Comparison of ENCODE assay signal across 1 cellular context in the genomic region with DNA sequence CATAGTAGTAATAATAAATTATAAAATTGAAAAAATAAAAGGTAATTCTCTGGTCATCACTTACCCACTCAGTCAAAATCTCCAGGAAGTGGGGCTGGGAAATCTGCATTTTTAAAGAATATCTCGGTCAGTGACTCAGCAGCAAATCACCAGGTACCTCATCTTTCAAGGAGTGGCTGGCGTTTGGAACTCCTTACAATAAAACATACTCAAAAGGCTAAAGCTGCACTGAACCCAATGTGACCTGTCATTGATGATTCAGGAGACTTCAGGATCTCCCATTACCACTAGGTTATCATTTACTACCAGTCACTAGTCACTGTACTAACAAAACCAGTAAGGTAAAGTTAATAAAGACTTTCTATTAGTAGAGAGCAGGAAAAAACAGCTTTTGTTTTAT.
A peak's percentile ranks its signal among the peaks of the same experiment; 100 is the strongest.
TF ChIP-seq lines count a peak whose summit lies in the region.

No MANE protein-coding gene starts in this region.

TF ChIP-seq in HCT116, 20 proteins besides CTCF, POLR2A, EP300 and RAD21:
- TF ChIP-seq CEBPB (IDR thresholded peaks at IDR 0.05; ENCODE audit: low read depth) (peak; percentile 59; the same call in 1 of the 2 replicates), EGR1 (IDR thresholded peaks at IDR 0.05; ENCODE audit: low read depth) (no peak), JUND (IDR thresholded peaks at IDR 0.05) (peak; percentile 85), SP1 (IDR thresholded peaks at IDR 0.05; ENCODE audit: low read depth) (peak; percentile 77), POLR2AphosphoS5 (IDR thresholded peaks at IDR 0.05; ENCODE audit: low read depth, low read length) (peak; percentile 42; the same call in 1 of the 2 replicates), SRF (IDR thresholded peaks at IDR 0.05; ENCODE audit: low read depth) (peak; percentile 69; the same call in 1 of the 2 replicates), CBX3 (IDR thresholded peaks at IDR 0.05; ENCODE audit: low read depth) (peak; percentile 37; the same call in 1 of the 2 replicates), SIN3A (IDR thresholded peaks at IDR 0.05; ENCODE audit: low read depth) (no peak; the same call in 1 of the 2 replicates), FOSL1 (IDR thresholded peaks at IDR 0.05; ENCODE audit: low read depth) (peak; percentile 93), ELF1 (IDR thresholded peaks at IDR 0.05; ENCODE audit: borderline replicate concordance, low read depth) (no peak; the same call in 1 of the 2 replicates)
- TF ChIP-seq, protein P1, sequence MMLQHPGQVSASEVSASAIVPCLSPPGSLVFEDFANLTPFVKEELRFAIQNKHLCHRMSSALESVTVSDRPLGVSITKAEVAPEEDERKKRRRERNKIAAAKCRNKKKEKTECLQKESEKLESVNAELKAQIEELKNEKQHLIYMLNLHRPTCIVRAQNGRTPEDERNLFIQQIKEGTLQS (IDR thresholded peaks at IDR 0.05), result no peak
